Comparison of ENCODE assay signal across 8 cellular contexts in the genomic region with DNA sequence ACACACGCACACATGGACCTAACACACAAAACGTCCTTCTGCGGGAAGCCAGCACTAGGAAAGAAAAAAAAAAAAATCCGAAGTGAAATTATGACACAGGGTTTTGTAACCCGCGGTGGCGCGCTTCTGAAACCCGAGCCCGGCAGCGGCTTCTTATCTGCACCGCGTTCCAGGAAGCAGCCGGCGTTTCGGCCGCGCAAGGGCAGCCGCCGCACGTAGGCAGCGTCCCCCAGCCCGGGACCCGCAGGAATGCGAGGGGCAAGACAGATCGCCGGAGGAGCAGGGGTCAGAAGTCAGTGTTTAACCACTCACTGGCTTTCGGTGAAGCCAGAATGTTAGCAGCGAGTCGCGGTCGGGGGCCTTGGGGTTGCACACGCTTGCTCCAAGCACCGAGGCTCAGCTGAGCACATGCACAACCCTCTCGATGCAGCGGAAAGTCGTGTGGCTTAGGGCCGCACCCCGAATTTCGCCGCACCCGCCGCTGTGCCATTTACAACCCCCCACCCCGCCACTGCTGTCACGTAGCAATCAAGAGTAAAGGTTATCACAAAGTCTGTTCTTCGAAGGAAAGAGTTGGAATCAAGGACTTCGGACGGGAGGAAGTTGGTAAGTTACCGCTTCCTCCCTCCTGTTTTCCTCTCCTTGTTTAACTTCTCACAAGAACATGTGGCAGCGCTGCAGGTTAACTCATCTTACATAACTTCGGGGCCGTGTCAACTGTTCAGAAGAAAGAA.
DNase-seq lines count a peak whose midpoint lies in the region; ATAC-seq, FAIRE-seq and TF ChIP-seq lines count a peak whose summit lies in the region.

No MANE protein-coding gene starts in this region.

- 0 out of 2 replicates have a peak overlapping the region, but pooled peaks have one; percentile 4 for H3K14ac ChIP-seq in H9 (ENCODE audit: insufficient read depth, low read length)

- H3K27ac Mint-ChIP-seq in H9, result no peak overlapping the region; a peak in 1 of 7 replicates
- peak overlapping the region; percentile 79 for H3K27ac Mint-ChIP-seq in activated B cell treated with CpG ODN at 0.5 μM for 24 hours

- no peaks in the 10 kb centered on the region for H3K79me1 ChIP-seq in H9 (ENCODE audit: insufficient read depth, low read depth, low read length, poor library complexity, severe bottlenecking)

- H4K5ac ChIP-seq in H9 (ENCODE audit: insufficient read length, low read depth, low read length), result no peak overlapping the region

- no peak overlapping the region for H2BK12ac ChIP-seq in H9 (ENCODE audit: insufficient read length, low read depth, low read length)

- H3K27ac ChIP-seq in H9 (ENCODE audit: insufficient read length, low read depth, low read length), result no peak overlapping the region
- H3K27ac ChIP-seq in spleen, result peak overlapping the region; percentile 89 to 95 (median 92)

- H3K36me3 ChIP-seq in bronchial epithelial cell (ENCODE audit: control insufficient read depth, insufficient read depth, low read length) (no peaks in the 10 kb centered on the region), spleen (no peaks in the 10 kb centered on the region)

- no peak overlapping the region for H2BK5ac ChIP-seq in H9 (ENCODE audit: insufficient read length, low read length)

- H3K4me2 ChIP-seq in H9 (ENCODE audit: insufficient read depth, insufficient read length, low read length), result peak overlapping the region; percentile 52

- H3K18ac ChIP-seq in H9 (ENCODE audit: insufficient read length, low read depth, low read length), result peak overlapping the region; percentile 47

- DNase-seq in GDM1 (lab: John Stamatoyannopoulos, UW), result peak; percentile 87
- DNase-seq in H9, result peak; percentile 76
- peak; percentile 54 for DNase-seq in NAMALWA (ENCODE audit: low spot score)
- peak; percentile 52 for DNase-seq in activated B cell treated with CpG ODN at 0.5 μM for 24 hours
- DNase-seq in bronchial epithelial cell (ENCODE audit: low read depth), result peak; percentile 74
- DNase-seq in iris pigment epithelial cell (ENCODE audit: low read depth), result peak; percentile 95
- peak; percentile 95 for DNase-seq in spleen

- no peak overlapping the region for H2AK5ac ChIP-seq in H9 (ENCODE audit: insufficient read length, low read length)

- peaks cover 0 to 3% (median 0%) of the 10 kb centered on the region in 3 experiments; a peak in 3 of 7 replicates for H3K36me3 Mint-ChIP-seq in H9 (ENCODE audit: insufficient read depth in 1 of 3, low read depth in 3 of 3)
- H3K36me3 Mint-ChIP-seq in activated B cell treated with CpG ODN at 0.5 μM for 24 hours (ENCODE audit: low read depth), result no peaks in the 10 kb centered on the region

- H2BK20ac ChIP-seq in H9 (ENCODE audit: low read depth, low read length, poor library complexity, severe bottlenecking), result no peak overlapping the region

- no CpG with 5 or more reads among the region's 52 CpGs for WGBS in H9 (ENCODE audit: extremely low coverage, insufficient read length, low lambda C conversion rate)
- 2 to 3% (median 2%) methylated on average over 50 to 52 of the region's 52 CpGs for WGBS in spleen, 5 donors

- no peaks in the 10 kb centered on the region for H3K9me3 ChIP-seq in H9 (ENCODE audit: control insufficient read depth, low read depth, low read length)
- peaks cover 0 to 3% (median 0%) of the 10 kb centered on the region in 8 donors for H3K9me3 ChIP-seq in spleen

- H3K56ac ChIP-seq in H9 (ENCODE audit: insufficient read length, low read depth, low read length), result no peak overlapping the region

- H3K4me1 Mint-ChIP-seq in H9, result peaks cover 23 to 31% of the 10 kb centered on the region in 2 experiments
- peaks cover 30% of the 10 kb centered on the region for H3K4me1 Mint-ChIP-seq in activated B cell treated with CpG ODN at 0.5 μM for 24 hours

- peaks cover 5% of the 10 kb centered on the region; the same call in 1 of the 2 replicates for H3K4me1 ChIP-seq in H9 (ENCODE audit: insufficient read depth, low read length)
- peaks cover 11 to 73% (median 49%) of the 10 kb centered on the region in 6 donors for H3K4me1 ChIP-seq in spleen

- TF ChIP-seq CTCF in H9 (conservative IDR thresholded peaks at IDR 0.05), result no peak
- no peak for TF ChIP-seq CTCF in activated B cell treated with CpG ODN at 0.5 μM for 24 hours (IDR thresholded peaks at IDR 0.05)
- TF ChIP-seq CTCF in bronchial epithelial cell (IDR thresholded peaks at IDR 0.05; ENCODE audit: insufficient read depth, low read length, severe bottlenecking), result no peak
- peak in 2 of 11 experiments; percentile 7 to 22 for TF ChIP-seq CTCF in spleen (IDR thresholded peaks at IDR 0.05 in 8 of 11, conservative IDR thresholded peaks at IDR 0.05 in 3 of 11)

- H3K9me3 Mint-ChIP-seq in H9 (peaks cover under 1 to 12% of the 10 kb centered on the region in 2 experiments; a peak in 2 of 5 replicates), activated B cell treated with CpG ODN at 0.5 μM for 24 hours (no peaks in the 10 kb centered on the region)

- intact Hi-C loops in activated B cell treated with CpG ODN at 0.5 μM for 24 hours (cut with micrococcal nuclease) (loop anchor here (1.0 to 2.0 kb wide), 5 partner anchors 14 to 167 kb away; partner anchors contain the start of gene AUH), spleen (cut with DNase I; ENCODE audit: low total_unique reads) (loop anchor here (10.0 kb wide), 2 partner anchors 171 to 231 kb away; partner anchors contain the start of genes AUH and NFIL3)

- POLR2A ChIA-PET in activated B cell treated with CpG ODN at 0.5 μM for 24 hours (lab: Charles Lee), result interaction anchor here (2.3 to 2.8 kb wide), 3 partner anchors 14 to 42 kb away, joined by 6 to 15 read pairs (median 15); no protein-coding TSS in a partner anchor

- no peak overlapping the region for H4K91ac ChIP-seq in H9 (ENCODE audit: insufficient read length, low read depth, low read length)

- H4K20me1 ChIP-seq in H9 (ENCODE audit: control insufficient read depth, insufficient read depth, insufficient read length), result no peaks in the 10 kb centered on the region

- no peaks in the 10 kb centered on the region for H3K79me2 ChIP-seq in H9 (ENCODE audit: insufficient read depth, low read length)

- peak; percentile 72 for ATAC-seq in activated B cell treated with CpG ODN at 0.5 μM for 24 hours (ENCODE audit: low read depth)
- ATAC-seq in HG02884 (IDR thresholded peaks at IDR 0.05; ENCODE audit: unreplicated experiment), result no peak

- no peak overlapping the region for H3K9ac ChIP-seq in H9 (ENCODE audit: extremely low read depth, insufficient read length, low read length)

- H3K27me3 Mint-ChIP-seq in H9 (ENCODE audit: low read depth) (peaks cover 50% of the 10 kb centered on the region), activated B cell treated with CpG ODN at 0.5 μM for 24 hours (no peaks in the 10 kb centered on the region)

- H3K4me3 Mint-ChIP-seq in H9 (peak overlapping the region; percentile 72 to 83), activated B cell treated with CpG ODN at 0.5 μM for 24 hours (peak overlapping the region; percentile 86)

- CTCF ChIA-PET in activated B cell treated with CpG ODN at 0.5 μM for 24 hours (lab: Charles Lee), result interaction anchor here (1.8 kb wide), 1 partner anchor 14 kb away, joined by 6 read pairs; no protein-coding TSS in a partner anchor

- TF ChIP-seq POLR2A in spleen (IDR thresholded peaks at IDR 0.05), result peak in 2 of 3 donors; percentile 5 to 40

- H3K23me2 ChIP-seq in H9 (ENCODE audit: insufficient read length, low read depth, low read length, poor library complexity, severe bottlenecking), result no peaks in the 10 kb centered on the region

- no peak overlapping the region for H3T11ph ChIP-seq in H9 (ENCODE audit: low read length)

- H3K27me3 ChIP-seq in H9 (ENCODE audit: insufficient read depth, low read length), result peaks cover 4% of the 10 kb centered on the region; the same call in 1 of the 2 replicates
- no peaks in the 10 kb centered on the region for H3K27me3 ChIP-seq in bronchial epithelial cell (ENCODE audit: control insufficient read depth, insufficient read depth, low read length)
- H3K27me3 ChIP-seq in spleen (replicated peaks in 1 of 7), result no peaks in the 10 kb centered on the region

- no peak overlapping the region for H2BK120ac ChIP-seq in H9 (ENCODE audit: low read depth, low read length, poor library complexity, severe bottlenecking)

- H3K4me3 ChIP-seq in bronchial epithelial cell (ENCODE audit: low read depth, low read length) (peak overlapping the region; percentile 29), spleen (peak overlapping the region; percentile 20 to 70 (median 40))

- no peak overlapping the region for H3K23ac ChIP-seq in H9 (ENCODE audit: insufficient read length, low read depth, low read length)

- H4K8ac ChIP-seq in H9 (replicated peaks; ENCODE audit: insufficient read length, low read depth, low read length), result no peak overlapping the region

- no peak overlapping the region for H3K4ac ChIP-seq in H9 (ENCODE audit: low read depth, low read length)

- no peak overlapping the region for H2AFZ ChIP-seq in H9 (ENCODE audit: low read length)

- H2BK15ac ChIP-seq in H9 (ENCODE audit: low read depth, low read length), result no peak overlapping the region

- no peak for FAIRE-seq in bronchial epithelial cell (lab: Jason Lieb, UNC)
